Comparison of ENCODE assay signal across 1 cellular context in the genomic region with DNA sequence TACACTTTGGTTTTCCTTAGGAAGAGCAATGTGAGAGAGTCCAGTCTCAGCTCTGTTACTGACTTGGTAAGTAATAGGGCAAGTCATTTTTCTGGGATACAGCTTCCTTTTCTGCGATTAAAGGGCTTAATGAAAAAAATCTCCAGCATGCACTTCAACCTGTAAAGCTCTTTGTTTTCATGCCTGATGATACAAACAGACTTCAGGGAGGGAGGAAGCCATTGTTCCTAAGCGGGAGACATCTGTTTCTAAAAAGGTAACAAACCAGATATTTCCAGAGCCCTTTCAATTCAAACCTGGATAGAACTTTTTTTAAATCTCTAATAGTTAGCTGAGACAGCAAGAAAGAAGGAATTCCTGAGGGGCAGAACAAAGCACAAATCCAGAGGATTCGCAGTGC.
TF ChIP-seq lines count a peak whose summit lies in the region.

No MANE protein-coding gene starts in this region.

TF ChIP-seq in IMR-90, 13 proteins besides CTCF, POLR2A, EP300 and RAD21:
- TF ChIP-seq MAFK (IDR thresholded peaks at IDR 0.05; ENCODE audit: low read depth, low read length), result no peak
- TF ChIP-seq SMC3 (IDR thresholded peaks at IDR 0.05; ENCODE audit: low read depth, low read length), result no peak
- TF ChIP-seq FOS (IDR thresholded peaks at IDR 0.05; ENCODE audit: low read depth, low read length), result no peak
- TF ChIP-seq, protein P1, sequence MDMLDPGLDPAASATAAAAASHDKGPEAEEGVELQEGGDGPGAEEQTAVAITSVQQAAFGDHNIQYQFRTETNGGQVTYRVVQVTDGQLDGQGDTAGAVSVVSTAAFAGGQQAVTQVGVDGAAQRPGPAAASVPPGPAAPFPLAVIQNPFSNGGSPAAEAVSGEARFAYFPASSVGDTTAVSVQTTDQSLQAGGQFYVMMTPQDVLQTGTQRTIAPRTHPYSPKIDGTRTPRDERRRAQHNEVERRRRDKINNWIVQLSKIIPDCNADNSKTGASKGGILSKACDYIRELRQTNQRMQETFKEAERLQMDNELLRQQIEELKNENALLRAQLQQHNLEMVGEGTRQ (IDR thresholded peaks at IDR 0.05; ENCODE audit: low read depth, low read length), result no peak
- TF ChIP-seq CHD1 (IDR thresholded peaks at IDR 0.05; ENCODE audit: low read depth, low read length), result no peak
- TF ChIP-seq RCOR1 (IDR thresholded peaks at IDR 0.05; ENCODE audit: insufficient replicate concordance, low read length), result no peak
- TF ChIP-seq BHLHE40 (IDR thresholded peaks at IDR 0.05; ENCODE audit: low read depth, low read length), result no peak
- no peak for TF ChIP-seq NFE2L2 (IDR thresholded peaks at IDR 0.05; ENCODE audit: low read depth, low read length)
- TF ChIP-seq RFX5 (IDR thresholded peaks at IDR 0.05; ENCODE audit: low read depth, low read length), result no peak
- no peak for TF ChIP-seq MXI1 (IDR thresholded peaks at IDR 0.05; ENCODE audit: borderline replicate concordance, low read depth, low read length)
- TF ChIP-seq CEBPB (IDR thresholded peaks at IDR 0.05; ENCODE audit: low read depth, low read length), result no peak
- TF ChIP-seq MAZ (IDR thresholded peaks at IDR 0.05; ENCODE audit: borderline replicate concordance, low read depth, low read length), result no peak
- TF ChIP-seq, protein P2, sequence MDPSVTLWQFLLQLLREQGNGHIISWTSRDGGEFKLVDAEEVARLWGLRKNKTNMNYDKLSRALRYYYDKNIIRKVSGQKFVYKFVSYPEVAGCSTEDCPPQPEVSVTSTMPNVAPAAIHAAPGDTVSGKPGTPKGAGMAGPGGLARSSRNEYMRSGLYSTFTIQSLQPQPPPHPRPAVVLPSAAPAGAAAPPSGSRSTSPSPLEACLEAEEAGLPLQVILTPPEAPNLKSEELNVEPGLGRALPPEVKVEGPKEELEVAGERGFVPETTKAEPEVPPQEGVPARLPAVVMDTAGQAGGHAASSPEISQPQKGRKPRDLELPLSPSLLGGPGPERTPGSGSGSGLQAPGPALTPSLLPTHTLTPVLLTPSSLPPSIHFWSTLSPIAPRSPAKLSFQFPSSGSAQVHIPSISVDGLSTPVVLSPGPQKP (IDR thresholded peaks at IDR 0.05; ENCODE audit: borderline replicate concordance, low read depth, low read length), result no peak
TF ChIP-seq in IMR-90: peak in this region for 0.
